ENCODE assay signal across 32 cellular contexts in genomic region chr10:22976535-22976934, GRCh38. TPM values are rescaled to one million over a fixed set of nuclear protein-coding genes. Genes with fewer than 3 reads are reported as not detected.
"Had no signal": no experiment of that assay in that cellular context is flagged by ENCODE, and none has a peak within 500 bp of the region (broad histone marks: within the 10 kb centered on the region; RNA-seq: fewer than 3 reads in every experiment).

No MANE protein-coding gene starts in this region.

- H3K36me3 ChIP-seq: esophagus muscularis mucosa, heart right ventricle, left lung, lower lobe of right lung, neural progenitor cell, right atrium auricular region, spleen, tibial nerve, WERI-Rb-1 had no signal

- H3K27me3 ChIP-seq: esophagus muscularis mucosa, left lung, neural progenitor cell, right atrium auricular region, spleen, tibial nerve had no signal

- H3K79me2 ChIP-seq: parathyroid adenoma had no signal

- H3K36me3 Mint-ChIP-seq: activated CD4-positive, alpha-beta memory T cell treated with anti-CD3 and anti-CD28 coated beads for 36 hours; natural killer cell had no signal

- H3K27ac ChIP-seq: esophagus muscularis mucosa, foreskin keratinocyte, heart right ventricle, left lung, lower lobe of right lung, neural progenitor cell, parathyroid adenoma, psoas muscle, right atrium auricular region, spleen, tibial nerve, WERI-Rb-1 had no signal

- H3K27ac Mint-ChIP-seq: activated CD4-positive, alpha-beta memory T cell treated with anti-CD3 and anti-CD28 coated beads for 36 hours; activated CD4-positive, alpha-beta T cell treated with anti-CD3 and anti-CD28 coated beads, Interleukin-2, amount 10 ng/mL, durations not matched to agents 24 days and 14 days; activated T-cell treated with anti-CD3 and anti-CD28 coated beads, Interleukin-2, amount 50 U/mL, for 24 hours; natural killer cell; neural progenitor cell had no signal

- DNase-seq: activated CD4-positive, alpha-beta memory T cell treated with anti-CD3 and anti-CD28 coated beads for 36 hours; activated CD4-positive, alpha-beta T cell treated with anti-CD3 and anti-CD28 coated beads, Interleukin-2, amount 10 ng/mL, durations not matched to agents 24 days and 14 days; activated CD8-positive, alpha-beta memory T cell treated with anti-CD3 and anti-CD28 coated beads, Interleukin-2, amount 50 U/mL, for 48 hours; activated gamma-delta T cell treated with Interleukin-2 at 50 U/mL for 16 hours; activated naive CD4-positive, alpha-beta T cell treated with anti-CD3 and anti-CD28 coated beads, Interleukin-2, amount 50 U/mL, for 16 hours; activated T-cell treated with anti-CD3 and anti-CD28 coated beads, Interleukin-2, amount 50 U/mL, for 24 hours; amygdala; dermis blood vessel endothelial cell; effector CD4-positive, alpha-beta T cell; foreskin keratinocyte; heart right ventricle; left lung; lower lobe of right lung; mesenchymal stem cell; natural killer cell; occipital lobe; psoas muscle; spleen; stimulated activated naive CD4-positive, alpha-beta T cell; T-helper 17 cell; T1000; WERI-Rb-1 had no signal

- H3K27me3 Mint-ChIP-seq: activated T-cell treated with anti-CD3 and anti-CD28 coated beads, Interleukin-2, amount 50 U/mL, for 24 hours had no signal

- H3K4me1 Mint-ChIP-seq: activated CD4-positive, alpha-beta T cell treated with anti-CD3 and anti-CD28 coated beads, Interleukin-2, amount 10 ng/mL, durations not matched to agents 24 days and 14 days; natural killer cell had no signal

- H3K9me3 ChIP-seq: esophagus muscularis mucosa, heart right ventricle, left lung, lower lobe of right lung, psoas muscle, right atrium auricular region, spleen, tibial nerve had no signal

- ATAC-seq: activated CD4-positive, CD25-positive, alpha-beta regulatory T cell treated with anti-CD3 and anti-CD28 coated beads, Interleukin-2, amount 50 U/mL, for 24 hours; foreskin keratinocyte; heart right ventricle; left lung; lower lobe of right lung; natural killer cell; psoas muscle; T-helper 17 cell had no signal

- H3K4me2 ChIP-seq: neural progenitor cell had no signal

- H3K9ac ChIP-seq: neural progenitor cell, parathyroid adenoma had no signal

- H2AFZ ChIP-seq: neural progenitor cell, parathyroid adenoma had no signal

- H3K4me1 ChIP-seq: foreskin keratinocyte, heart right ventricle, left lung, lower lobe of right lung, neural progenitor cell, parathyroid adenoma, right atrium auricular region, spleen, tibial nerve had no signal

- H3K4me3 ChIP-seq: esophagus muscularis mucosa, heart right ventricle, left lung, lower lobe of right lung, neural progenitor cell, psoas muscle, right atrium auricular region, spleen, tibial nerve had no signal

- H3K9me3 Mint-ChIP-seq: activated CD4-positive, alpha-beta memory T cell treated with anti-CD3 and anti-CD28 coated beads for 36 hours; activated CD4-positive, alpha-beta T cell treated with anti-CD3 and anti-CD28 coated beads, Interleukin-2, amount 10 ng/mL, durations not matched to agents 24 days and 14 days; activated T-cell treated with anti-CD3 and anti-CD28 coated beads, Interleukin-2, amount 50 U/mL, for 24 hours; natural killer cell had no signal

- H3K4me3 Mint-ChIP-seq: activated CD4-positive, alpha-beta memory T cell treated with anti-CD3 and anti-CD28 coated beads for 36 hours; activated CD4-positive, alpha-beta T cell treated with anti-CD3 and anti-CD28 coated beads, Interleukin-2, amount 10 ng/mL, durations not matched to agents 24 days and 14 days; activated T-cell treated with anti-CD3 and anti-CD28 coated beads, Interleukin-2, amount 50 U/mL, for 24 hours; natural killer cell; neural progenitor cell; T-helper 17 cell had no signal

- FAIRE-seq: bronchial epithelial cell, colon, islet of Langerhans had no signal

RNA-seq across cellular contexts. Expression of gene ARMC3, which starts 48.7 kb away (rescaled TPM):
- total RNA-seq: activated CD4-positive, alpha-beta memory T cell treated with anti-CD3 and anti-CD28 coated beads for 36 hours; activated CD4-positive, alpha-beta T cell treated with anti-CD3 and anti-CD28 coated beads, Interleukin-2, amount 10 ng/mL, durations not matched to agents 24 days and 14 days; dermis blood vessel endothelial cell; foreskin keratinocyte; heart right ventricle; psoas muscle; right atrium auricular region; subcutaneous adipose tissue had no signal
